Comparison of ENCODE assay signal across 8 cellular contexts in genomic region chr2:75646583-75647425, GRCh38. TPM values are rescaled to one million over a fixed set of nuclear protein-coding genes. Genes with fewer than 3 reads are reported as not detected.
A peak's percentile ranks its signal among the peaks of the same experiment; 100 is the strongest.
DNase-seq lines count a peak whose midpoint lies in the region; ATAC-seq, FAIRE-seq and TF ChIP-seq lines count a peak whose summit lies in the region.

TSS of gene MRPL19 (plus strand) at chr2:75646783. CDS start at chr2:75646808, 25 bp downstream.

- CTCF ChIA-PET in endothelial cell of umbilical vein (lab: Charles Lee), result interaction anchor here (0.6 to 1.7 kb wide), 7 partner anchors 9 to 181 kb away, joined by 3 to 9 read pairs (median 5); partner anchors contain the start of gene GCFC2

- peak; percentile 98 for ATAC-seq in GM21447 (IDR thresholded peaks at IDR 0.05; ENCODE audit: unreplicated experiment)

- peaks cover 4% of the 10 kb centered on the region for H3K9me1 ChIP-seq in endothelial cell of umbilical vein (replicated peaks; ENCODE audit: control insufficient read depth, extremely low read depth, insufficient read depth, low read length)

- H3K36me3 ChIP-seq in HUES6 (ENCODE audit: control insufficient read depth, insufficient read depth, low read length) (peaks cover 31% of the 10 kb centered on the region), OCI-LY3 (replicated peaks; ENCODE audit: low read depth, low read length) (peaks cover 32% of the 10 kb centered on the region), endothelial cell of umbilical vein (ENCODE audit: control insufficient read depth in 2 of 2, extremely low read depth in 1 of 2, insufficient read depth in 2 of 2, low read length in 2 of 2) (peaks cover 9% of the 10 kb centered on the region in 2 experiments)

- H3K4me3 ChIP-seq in HUES6 (ENCODE audit: low read depth, low read length) (peak within 1 kb of the TSS; percentile 79), OCI-LY3 (ENCODE audit: low read length) (peak within 1 kb of the TSS; percentile 90), endothelial cell of umbilical vein (replicated peaks in 1 of 3; ENCODE audit: insufficient read depth in 1 of 3, low read depth in 1 of 3, low read length in 3 of 3) (peak within 1 kb of the TSS; percentile 65 to 78 (median 72))

- peak; percentile 82 for DNase-seq in D721Med (ENCODE audit: insufficient read length, low spot score)
- peak; percentile 70 for DNase-seq in activated CD8-positive, alpha-beta memory T cell treated with anti-CD3 and anti-CD28 coated beads, Interleukin-2, amount 50 U/mL, for 4 hours
- peak; percentile 93 for DNase-seq in endothelial cell of umbilical vein (ENCODE audit: low read depth, low spot score)
- DNase-seq in midbrain (lab: John Stamatoyannopoulos, UW), result peak; percentile 91
- DNase-seq in stimulated activated CD8-positive, alpha-beta memory T cell treated with anti-CD3 and anti-CD28 coated beads, Interleukin-15, amount 100 ng/mL, for 48 hours (ENCODE audit: low read depth in 2 of 2), result peak; percentile 53 to 60

- peak; percentile 68 for TF ChIP-seq POLR2A in endothelial cell of umbilical vein (IDR thresholded peaks at IDR 0.05; ENCODE audit: low read depth, low read length)

- H2AFZ ChIP-seq in OCI-LY3 (ENCODE audit: low read depth, low read length) (peak within 1 kb of the TSS; percentile 99), endothelial cell of umbilical vein (ENCODE audit: low read depth, low read length) (peak within 1 kb of the TSS; percentile 97)

- no peaks in the 10 kb centered on the region for H3K27me3 ChIP-seq in HUES6 (ENCODE audit: control insufficient read depth, insufficient read depth, low read length)
- no peaks in the 10 kb centered on the region for H3K27me3 ChIP-seq in OCI-LY3 (ENCODE audit: low read depth, low read length)
- H3K27me3 ChIP-seq in endothelial cell of umbilical vein (ENCODE audit: control insufficient read depth in 2 of 2, insufficient read depth in 2 of 2, low read length in 2 of 2), result no peaks in the 10 kb centered on the region

- dilution Hi-C loops in endothelial cell of umbilical vein (cut with MboI; ENCODE audit: extremely low pct_ligation_motif_present, low sequenced_read_pairs), result no loop called here

- H3K9ac ChIP-seq in HUES6 (ENCODE audit: low read length) (peak within 1 kb of the TSS; percentile 88), OCI-LY3 (ENCODE audit: low read length) (peak within 1 kb of the TSS; percentile 88), endothelial cell of umbilical vein (replicated peaks; ENCODE audit: extremely low read depth, insufficient read depth, low read length) (peak within 1 kb of the TSS; percentile 68)

- TF ChIP-seq CTCF in D721Med (IDR thresholded peaks at IDR 0.05; ENCODE audit: insufficient read depth, missing control alignments) (no peak), OCI-LY3 (IDR thresholded peaks at IDR 0.05; ENCODE audit: low read depth, low read length) (no peak), endothelial cell of umbilical vein (IDR thresholded peaks at IDR 0.05; ENCODE audit: extremely low read depth in 1 of 2, insufficient read depth in 1 of 2, low read depth in 1 of 2, low read length in 2 of 2) (no peak)

- BruUV-seq in endothelial cell of umbilical vein (replicated peaks; lab: Mats Ljungman, UMichigan), result no TSS peak

- no peak for FAIRE-seq in D721Med (lab: Jason Lieb, UNC)
- peak; percentile 96 for FAIRE-seq in endothelial cell of umbilical vein (lab: Jason Lieb, UNC)

- POLR2A ChIA-PET in endothelial cell of umbilical vein (lab: Charles Lee), result interaction anchor here (0.8 kb wide), 1 partner anchor 64 kb away, joined by 4 read pairs; the partner anchor contains the start of gene GCFC2

- H4K20me1 ChIP-seq in OCI-LY3 (ENCODE audit: insufficient read depth, low read length) (no peaks in the 10 kb centered on the region), endothelial cell of umbilical vein (replicated peaks; ENCODE audit: control insufficient read depth, extremely low read depth, insufficient read depth, low read length) (no peaks in the 10 kb centered on the region)

- H3K79me2 ChIP-seq in OCI-LY3 (ENCODE audit: low read length) (peaks cover 44% of the 10 kb centered on the region), endothelial cell of umbilical vein (ENCODE audit: control insufficient read depth, insufficient read depth, low read length) (peaks cover 18% of the 10 kb centered on the region)

- H3K4me2 ChIP-seq in OCI-LY3 (ENCODE audit: low read length), result peak within 1 kb of the TSS; percentile 92
- peak within 1 kb of the TSS; percentile 95 for H3K4me2 ChIP-seq in endothelial cell of umbilical vein (ENCODE audit: insufficient read depth, low read length)

- H3K27ac ChIP-seq in HUES6 (ENCODE audit: low read depth, low read length), result peak within 1 kb of the TSS; percentile 92
- peak within 1 kb of the TSS; percentile 86 for H3K27ac ChIP-seq in OCI-LY3 (ENCODE audit: low read length)
- H3K27ac ChIP-seq in endothelial cell of umbilical vein (ENCODE audit: insufficient read depth, low read depth, low read length), result peak within 1 kb of the TSS; percentile 46

- intact Hi-C loops in endothelial cell of umbilical vein (cut with micrococcal nuclease), result loop anchor here (1.0 kb wide), 1 partner anchor 63 kb away; the partner anchor contains the start of gene GCFC2

- H3K4me1 ChIP-seq in HUES6 (ENCODE audit: control insufficient read depth, insufficient read depth, low read length) (peaks cover 3% of the 10 kb centered on the region; the same call in 1 of the 2 replicates), OCI-LY3 (ENCODE audit: low read length) (peaks cover 12% of the 10 kb centered on the region), endothelial cell of umbilical vein (ENCODE audit: control insufficient read depth, extremely low read depth, insufficient read depth, low read length) (peaks cover 9% of the 10 kb centered on the region)

- H3K9me3 ChIP-seq in HUES6 (ENCODE audit: control insufficient read depth, insufficient read depth, low read depth, low read length) (no peaks in the 10 kb centered on the region), OCI-LY3 (ENCODE audit: insufficient read depth, low read length) (no peaks in the 10 kb centered on the region), endothelial cell of umbilical vein (replicated peaks; ENCODE audit: control insufficient read depth, insufficient read depth, low read length) (no peaks in the 10 kb centered on the region)

TF ChIP-seq in endothelial cell of umbilical vein, 7 proteins besides CTCF, POLR2A, EP300 and RAD21:
- TF ChIP-seq FOS (IDR thresholded peaks at IDR 0.05; ENCODE audit: borderline replicate concordance, insufficient read depth, low read length) (no peak), JUN (IDR thresholded peaks at IDR 0.05; ENCODE audit: borderline replicate concordance, insufficient read depth, insufficient read length, low read depth) (no peak), POLR2AphosphoS5 (IDR thresholded peaks at IDR 0.05; ENCODE audit: insufficient read depth, low read depth, low read length) (peak; percentile 52), GATA2 (IDR thresholded peaks at IDR 0.05; ENCODE audit: insufficient read depth, insufficient read length, low read depth, low read length) (no peak), MAX (IDR thresholded peaks at IDR 0.05; ENCODE audit: insufficient read depth, insufficient read length) (peak; percentile 7), MYC (IDR thresholded peaks at IDR 0.05; ENCODE audit: low read depth, low read length) (peak; percentile 47)

RNA-seq across cellular contexts. Expression of gene MRPL19, which starts in this region (rescaled TPM):
- 50.4 and 52.3 TPM in 2 replicates for total RNA-seq in endothelial cell of umbilical vein
- 10.1 and 13.0 TPM in 2 replicates for polyA plus RNA-seq in endothelial cell of umbilical vein
- polyA plus RNA-seq in endothelial cell of umbilical vein (2011; cell fraction: cytosol; rRNA removed), result 22.7 and 29.0 TPM in 2 replicates
- 14.5 and 19.0 TPM in 2 replicates for polyA plus RNA-seq in endothelial cell of umbilical vein (2011; cell fraction: nucleus; rRNA removed)
- 41.1 and 55.6 TPM in 2 replicates for polyA plus RNA-seq in endothelial cell of umbilical vein (2012)
- polyA minus RNA-seq in endothelial cell of umbilical vein, result 15.4 and 21.5 TPM in 2 replicates
- polyA minus RNA-seq in endothelial cell of umbilical vein (2011; cell fraction: cytosol; rRNA and poly(A)+ RNA removed), result 26.0 TPM
- 40.4 and 42.0 TPM in 2 replicates for polyA minus RNA-seq in endothelial cell of umbilical vein (2011; cell fraction: nucleus; rRNA and poly(A)+ RNA removed)

Comparison
In these comparisons a context has a peak if more than half of its experiments do, and no peak if none do; other contexts are left out.
1. Peak in every context shown above with its lines: DNase-seq, ATAC-seq, H3K4me3 ChIP-seq and H3K27ac ChIP-seq.